In the genomic region with DNA sequence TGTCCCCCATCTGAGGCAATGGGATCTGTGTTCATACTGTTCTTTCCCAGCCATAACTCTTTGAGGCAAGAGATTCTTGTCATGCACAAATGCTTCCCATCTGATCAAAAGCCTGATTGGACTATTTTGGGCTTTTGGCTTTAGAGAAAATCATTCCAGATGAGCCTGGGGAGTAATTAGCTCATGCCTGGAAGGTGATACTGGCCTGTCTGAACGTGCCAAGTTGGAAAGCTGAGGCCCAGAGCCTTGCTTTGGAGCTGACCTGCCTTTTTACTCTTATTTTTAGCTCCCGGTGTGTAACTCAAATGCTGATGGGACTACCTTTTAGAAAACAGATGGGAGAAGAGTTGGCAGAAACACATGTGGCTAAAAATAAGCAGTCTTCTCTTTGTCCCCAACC, we compare ENCODE assay signal across 20 cellular contexts.
DNase-seq lines count a peak whose midpoint lies in the region; ATAC-seq and TF ChIP-seq lines count a peak whose summit lies in the region.
"Had no signal": no experiment of that assay in that cellular context is flagged by ENCODE, and none has a peak within 500 bp of the region (broad histone marks: within the 10 kb centered on the region; RNA-seq: fewer than 3 reads in every experiment).

No MANE protein-coding gene starts in this region.

- DNase-seq in Right ventricle myocardium inferior (ENCODE audit: missing footprints) (no peak), cardiac septum (ENCODE audit: low spot score) (no peak), aorta (no peak), Peyer's patch (no peak)
- no peak for DNase-seq in central memory CD4-positive, alpha-beta T cell
- DNase-seq: activated B cell treated with CpG ODN at 0.5 μM for 24 hours; activated effector memory CD4-positive, alpha-beta T cell treated with anti-CD3 and anti-CD28 coated beads, Interleukin-2, amount 50 U/mL, for 16 hours; foreskin fibroblast; HCEC 1CT; NCI-H2029; NCI-H774; stimulated activated CD4-positive, alpha-beta T cell treated with anti-CD3 and anti-CD28 coated beads, Interleukin-4, amount 100 ng/mL, for 1 hour; T-cell; upper lobe of right lung had no signal

- H3K4me1 ChIP-seq in esophagus (ENCODE audit: control insufficient read depth in 2 of 2, insufficient read depth in 2 of 2, low read length in 1 of 2) (peaks cover 4 to 9% of the 10 kb centered on the region in 2 donors), aorta (ENCODE audit: control insufficient read depth in 1 of 2, insufficient read depth in 2 of 2, low read length in 2 of 2) (peaks cover 4 to 7% of the 10 kb centered on the region in 2 donors), Peyer's patch (no peaks in the 10 kb centered on the region)
- H3K4me1 ChIP-seq: upper lobe of right lung had no signal

- WGBS in esophagus, 2 donors = 34 to 53% methylated on average over 2 of the region's 2 CpGs
- 7 to 10% methylated on average over 2 of the region's 2 CpGs for WGBS in aorta, 2 donors

- H3K4me3 Mint-ChIP-seq in nephron = peak overlapping the region in 2 of 3 experiments; percentile 16 to 25
- H3K4me3 Mint-ChIP-seq: activated B cell treated with CpG ODN at 0.5 μM for 24 hours, memory B cell, neural crest cell, T-cell had no signal

- ATAC-seq in Right ventricle myocardium inferior = peak; percentile 41
- no peak for ATAC-seq in aorta (ENCODE audit: low FRiP score)
- ATAC-seq in GM21381 (IDR thresholded peaks at IDR 0.05; ENCODE audit: unreplicated experiment) = no peak
- ATAC-seq: T-cell had no signal

- no peaks in the 10 kb centered on the region for H3K9me3 Mint-ChIP-seq in nephron
- H3K9me3 Mint-ChIP-seq: activated B cell treated with CpG ODN at 0.5 μM for 24 hours, memory B cell, neural crest cell, T-cell had no signal

- H3K4me3 ChIP-seq in esophagus (ENCODE audit: low read depth in 1 of 2, low read length in 2 of 2) (no peak overlapping the region), aorta (ENCODE audit: low read length in 2 of 2) (no peak overlapping the region), Peyer's patch (no peak overlapping the region)
- H3K4me3 ChIP-seq: ascending aorta, upper lobe of right lung had no signal

- H3K9me3 ChIP-seq in esophagus (ENCODE audit: control insufficient read depth in 2 of 2, insufficient read depth in 1 of 2, low read depth in 1 of 2, low read length in 1 of 2) (no peaks in the 10 kb centered on the region), aorta (ENCODE audit: control insufficient read depth, low read length) (no peaks in the 10 kb centered on the region), Peyer's patch (no peaks in the 10 kb centered on the region)
- H3K9me3 ChIP-seq: ascending aorta, upper lobe of right lung had no signal

- TF ChIP-seq CTCF in nephron (IDR thresholded peaks at IDR 0.05; ENCODE audit: unreplicated experiment in 3 of 3) = no peak
- TF ChIP-seq CTCF in Peyer's patch (IDR thresholded peaks at IDR 0.05) = no peak

- peak overlapping the region; percentile 79 to 87 for H3K27ac ChIP-seq in esophagus (ENCODE audit: low read depth in 2 of 2, low read length in 1 of 2)
- peak overlapping the region; percentile 41 to 61 for H3K27ac ChIP-seq in aorta (ENCODE audit: low read depth in 1 of 2, low read length in 2 of 2)
- no peak overlapping the region for H3K27ac ChIP-seq in Peyer's patch
- H3K27ac ChIP-seq: upper lobe of right lung had no signal

- peaks cover 84% of the 10 kb centered on the region for H3K36me3 Mint-ChIP-seq in nephron (ENCODE audit: low read depth)
- H3K36me3 Mint-ChIP-seq: memory B cell, T-cell had no signal

- H3K27ac Mint-ChIP-seq in nephron = peak overlapping the region in 2 of 3 experiments; percentile 5 to 79
- H3K27ac Mint-ChIP-seq: activated B cell treated with CpG ODN at 0.5 μM for 24 hours, memory B cell, T-cell had no signal

- H3K4me1 Mint-ChIP-seq in nephron = peaks cover 60% of the 10 kb centered on the region
- H3K4me1 Mint-ChIP-seq: activated B cell treated with CpG ODN at 0.5 μM for 24 hours, memory B cell, T-cell had no signal

- no peak for TF ChIP-seq POLR2A in Peyer's patch (IDR thresholded peaks at IDR 0.05)

- H3K27me3 ChIP-seq in esophagus (ENCODE audit: control insufficient read depth in 1 of 2, insufficient read depth in 2 of 2, low read length in 2 of 2) = no peaks in the 10 kb centered on the region
- no peaks in the 10 kb centered on the region for H3K27me3 ChIP-seq in aorta (ENCODE audit: control insufficient read depth in 1 of 2, insufficient read depth in 2 of 2, low read length in 1 of 2)
- H3K27me3 ChIP-seq in Peyer's patch = no peaks in the 10 kb centered on the region
- H3K27me3 ChIP-seq: ascending aorta, upper lobe of right lung had no signal

- peaks cover 0 to 10% of the 10 kb centered on the region in 2 donors for H3K36me3 ChIP-seq in esophagus (ENCODE audit: control insufficient read depth in 2 of 2, insufficient read depth in 2 of 2, low read length in 1 of 2)
- peaks cover 5 to 16% of the 10 kb centered on the region in 2 donors for H3K36me3 ChIP-seq in aorta (ENCODE audit: control insufficient read depth in 1 of 2, insufficient read depth in 2 of 2, low read length in 1 of 2)
- no peaks in the 10 kb centered on the region for H3K36me3 ChIP-seq in Peyer's patch

- intact Hi-C loops in Right ventricle myocardium inferior (cut with DNase I) (no loop called here), cardiac septum (cut with DNase I) (no loop called here), aorta (cut with DNase I) (no loop called here)

- peaks cover 2% of the 10 kb centered on the region for H3K27me3 Mint-ChIP-seq in nephron (ENCODE audit: low read depth)
- H3K27me3 Mint-ChIP-seq: activated B cell treated with CpG ODN at 0.5 μM for 24 hours had no signal

Comparison
In these comparisons a context has a peak if more than half of its experiments do, and no peak if none do; other contexts are left out.
1. H3K27ac ChIP-seq: peak in esophagus (2 of 2) and aorta (2 of 2); none in Peyer's patch (0 of 4).